28 cellular contexts compared by ENCODE assay signal in genomic region chr11:11140510-11140909, GRCh38.
"Had no signal": no experiment of that assay in that cellular context is flagged by ENCODE, and none has a peak within 500 bp of the region (broad histone marks: within the 10 kb centered on the region; RNA-seq: fewer than 3 reads in every experiment).

No MANE protein-coding gene starts in this region.

- ATAC-seq: activated CD8-positive, alpha-beta memory T cell treated with anti-CD3 and anti-CD28 coated beads, Interleukin-2, amount 10 ng/mL, durations not matched to agents 7 days and 5 days; T-cell had no signal

- H3K4me3 ChIP-seq: SK-N-MC had no signal

- H3K27me3 ChIP-seq: brain microvascular endothelial cell had no signal

- H3K9me3 Mint-ChIP-seq: activated B cell treated with CpG ODN at 0.5 μM for 24 hours; activated CD4-positive, alpha-beta T cell treated with anti-CD3 and anti-CD28 coated beads, Interleukin-2, amount 10 ng/mL, durations not matched to agents 24 days and 14 days; activated naive CD4-positive, alpha-beta T cell treated with anti-CD3 and anti-CD28 coated beads, Interleukin-2, amount 50 U/mL, for 24 hours; activated T-cell treated with anti-CD3 and anti-CD28 coated beads, Interleukin-2, amount 50 U/mL, for 24 hours; activated T-helper 1 cell treated with anti-CD3 and anti-CD28 coated beads, Interleukin-12 subunit alpha, Interleukin-12 subunit beta, Interleukin-2, Interleukin-4 antibody, amounts not matched to agents 30 ng/mL and 10 ng/mL and 1 ng/mL, durations not matched to agents 14 hours and 24 hours and 36 hours; T-cell had no signal

- H3K27ac ChIP-seq: brain microvascular endothelial cell, SK-N-MC had no signal

- H3K4me1 Mint-ChIP-seq: activated B cell treated with CpG ODN at 0.5 μM for 24 hours; activated CD4-positive, alpha-beta T cell treated with anti-CD3 and anti-CD28 coated beads, Interleukin-2, amount 10 ng/mL, durations not matched to agents 24 days and 14 days had no signal

- DNase-seq: activated B cell treated with CpG ODN at 0.5 μM for 24 hours; activated CD4-positive, alpha-beta T cell treated with anti-CD3 and anti-CD28 coated beads for 1 hour; activated CD4-positive, alpha-beta T cell treated with anti-CD3 and anti-CD28 coated beads, Interleukin-2, amount 10 ng/mL, durations not matched to agents 24 days and 14 days; activated CD4-positive, alpha-beta T cell treated with anti-CD3 and anti-CD28 coated beads, Interleukin-2, amount 50 U/mL, for 48 hours; activated CD8-positive, alpha-beta memory T cell treated with anti-CD3 and anti-CD28 coated beads, Interleukin-2, amount 10 ng/mL, durations not matched to agents 7 days and 5 days; activated effector memory CD4-positive, alpha-beta T cell treated with Interleukin-2 at 50 U/mL for 16 hours; activated naive CD4-positive, alpha-beta T cell; activated T-cell treated with anti-CD3 and anti-CD28 coated beads, Interleukin-2, amount 50 U/mL, for 24 hours; amygdala; brain microvascular endothelial cell; IMR-90; Kasumi-1; KBM-7; NCI-H146; NCI-H187 treated with DMSO at 0.1 percent for 48 hours; NCI-H2081 treated with DMSO at 0.1 percent for 48 hours; NCI-H2171; NCI-H226; NCI-H526 treated with DMSO at 0.1 percent for 48 hours; NCI-H82; SIG-M5; T-cell; T-helper 2 cell; T1000 had no signal

- H3K36me3 ChIP-seq: brain microvascular endothelial cell had no signal

- H3K36me3 Mint-ChIP-seq: activated CD8-positive, alpha-beta memory T cell treated with anti-CD3 and anti-CD28 coated beads, Interleukin-2, amount 10 ng/mL, durations not matched to agents 7 days and 5 days; activated naive CD4-positive, alpha-beta T cell treated with anti-CD3 and anti-CD28 coated beads, Interleukin-2, amount 50 U/mL, for 24 hours had no signal

- FAIRE-seq: TTC549 had no signal

- H3K4me3 Mint-ChIP-seq: activated B cell treated with CpG ODN at 0.5 μM for 24 hours; activated CD4-positive, alpha-beta T cell treated with anti-CD3 and anti-CD28 coated beads, Interleukin-2, amount 10 ng/mL, durations not matched to agents 24 days and 14 days; activated CD8-positive, alpha-beta memory T cell treated with anti-CD3 and anti-CD28 coated beads, Interleukin-2, amount 10 ng/mL, durations not matched to agents 7 days and 5 days; activated naive CD4-positive, alpha-beta T cell treated with anti-CD3 and anti-CD28 coated beads, Interleukin-2, amount 50 U/mL, for 24 hours; activated T-cell treated with anti-CD3 and anti-CD28 coated beads, Interleukin-2, amount 50 U/mL, for 24 hours; activated T-helper 1 cell treated with anti-CD3 and anti-CD28 coated beads, Interleukin-12 subunit alpha, Interleukin-12 subunit beta, Interleukin-2, Interleukin-4 antibody, amounts not matched to agents 30 ng/mL and 10 ng/mL and 1 ng/mL, durations not matched to agents 14 hours and 24 hours and 36 hours; T-cell had no signal

- H3K27me3 Mint-ChIP-seq: activated naive CD4-positive, alpha-beta T cell treated with anti-CD3 and anti-CD28 coated beads, Interleukin-2, amount 50 U/mL, for 24 hours; activated T-cell treated with anti-CD3 and anti-CD28 coated beads, Interleukin-2, amount 50 U/mL, for 24 hours; T-cell had no signal

- H3K27ac Mint-ChIP-seq: activated B cell treated with CpG ODN at 0.5 μM for 24 hours; activated CD4-positive, alpha-beta T cell treated with anti-CD3 and anti-CD28 coated beads, Interleukin-2, amount 10 ng/mL, durations not matched to agents 24 days and 14 days; activated CD8-positive, alpha-beta memory T cell treated with anti-CD3 and anti-CD28 coated beads, Interleukin-2, amount 10 ng/mL, durations not matched to agents 7 days and 5 days; activated naive CD4-positive, alpha-beta T cell treated with anti-CD3 and anti-CD28 coated beads, Interleukin-2, amount 50 U/mL, for 24 hours; activated T-cell treated with anti-CD3 and anti-CD28 coated beads, Interleukin-2, amount 50 U/mL, for 24 hours; activated T-helper 1 cell treated with anti-CD3 and anti-CD28 coated beads, Interleukin-12 subunit alpha, Interleukin-12 subunit beta, Interleukin-2, Interleukin-4 antibody, amounts not matched to agents 30 ng/mL and 10 ng/mL and 1 ng/mL, durations not matched to agents 14 hours and 24 hours and 36 hours; T-cell had no signal
